1 cellular context compared by ENCODE assay signal in the genomic region with DNA sequence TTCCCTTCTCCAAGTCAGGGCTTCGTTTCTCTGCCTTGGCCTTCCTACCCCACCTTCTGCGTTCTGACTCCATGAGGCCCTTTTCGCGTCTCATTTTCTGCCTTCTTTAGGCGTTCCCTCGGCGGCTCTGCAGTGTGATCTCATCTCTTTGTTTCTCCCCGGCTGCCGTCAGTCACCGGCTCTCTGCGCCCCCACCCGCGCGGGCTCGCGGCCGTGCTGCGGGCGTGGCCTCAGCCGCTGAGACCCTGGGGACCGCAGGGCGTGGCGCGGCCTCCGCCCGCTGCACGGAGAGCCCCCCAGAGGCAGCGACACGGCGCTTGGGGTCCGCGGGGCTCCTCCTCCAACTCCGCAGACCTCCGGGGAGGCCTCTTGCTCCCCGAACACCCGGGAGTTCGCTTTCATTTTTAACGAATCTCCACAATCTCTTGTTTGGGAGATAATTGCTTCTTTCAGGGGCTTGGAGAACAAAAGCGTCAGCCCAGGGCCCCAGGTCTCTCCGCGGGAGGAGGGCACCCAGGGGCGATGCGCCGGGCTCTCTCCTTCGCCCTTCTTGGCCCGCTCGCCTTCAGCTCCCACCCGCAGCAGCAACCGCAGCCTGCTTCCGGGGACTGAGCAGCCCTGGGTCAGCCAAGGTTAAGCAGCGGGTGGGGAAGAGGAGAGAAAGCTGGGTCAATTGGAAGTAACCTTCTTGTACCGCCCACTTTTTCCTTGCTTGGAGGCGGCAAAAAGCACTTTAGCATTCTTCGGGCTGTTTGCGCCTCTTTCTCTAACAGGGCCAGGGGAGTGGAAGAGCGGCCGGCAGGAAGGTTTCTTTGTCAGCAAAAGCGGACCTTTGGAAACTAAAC.
A peak's percentile ranks its signal among the peaks of the same experiment; 100 is the strongest.
TF ChIP-seq lines count a peak whose summit lies in the region.

No MANE protein-coding gene starts in this region.

TF ChIP-seq in HepG2, 621 proteins besides CTCF, POLR2A, EP300 and RAD21 (continued from another document and continues in another):
- TF ChIP-seq ZNF331 (CRISPR knock-in tag; IDR thresholded peaks at IDR 0.05) (no peak), ZBTB46 (CRISPR knock-in tag; IDR thresholded peaks at IDR 0.05; ENCODE audit: borderline replicate concordance) (no peak), RBAK (CRISPR knock-in tag; IDR thresholded peaks at IDR 0.05) (no peak), ZNF530 (CRISPR knock-in tag; IDR thresholded peaks at IDR 0.05; ENCODE audit: low read depth) (no peak), KDM6A (CRISPR knock-in tag; IDR thresholded peaks at IDR 0.05; ENCODE audit: low read depth) (no peak), ZBTB49 (CRISPR knock-in tag; IDR thresholded peaks at IDR 0.05; ENCODE audit: borderline replicate concordance) (no peak), RBFOX2 (IDR thresholded peaks at IDR 0.05; ENCODE audit: low read depth, low read length) (peak; percentile 68), ATF4 (CRISPR knock-in tag; IDR thresholded peaks at IDR 0.05) (no peak), U2AF1 (optimal IDR thresholded peaks at IDR 0.05; ENCODE audit: low read depth, low read length) (no peak), ARHGAP35 (CRISPR knock-in tag; IDR thresholded peaks at IDR 0.05; ENCODE audit: borderline replicate concordance) (no peak; the same call in 1 of the 2 replicates), ZNF614 (CRISPR knock-in tag; IDR thresholded peaks at IDR 0.05; ENCODE audit: borderline replicate concordance) (no peak), ZNF205 (CRISPR knock-in tag; IDR thresholded peaks at IDR 0.05) (no peak; the same call in 1 of the 2 replicates), ZBTB34 (CRISPR knock-in tag; IDR thresholded peaks at IDR 0.05) (no peak), SP1 (IDR thresholded peaks at IDR 0.05) (no peak), SP1 (CRISPR knock-in tag; IDR thresholded peaks at IDR 0.05) (peak; percentile 45; the same call in 1 of the 2 replicates), RNF2 (conservative IDR thresholded peaks at IDR 0.05; ENCODE audit: low read depth) (peak; percentile 23; the same call in 1 of the 2 replicates), BHLHE40 (IDR thresholded peaks at IDR 0.05; ENCODE audit: low read length) (no peak), HOXA7 (CRISPR knock-in tag; IDR thresholded peaks at IDR 0.05) (no peak), ZNF674 (CRISPR knock-in tag; IDR thresholded peaks at IDR 0.05; ENCODE audit: low read depth) (no peak), ZBTB7A (CRISPR knock-in tag; IDR thresholded peaks at IDR 0.05) (no peak), ZNF431 (CRISPR knock-in tag; IDR thresholded peaks at IDR 0.05; ENCODE audit: borderline replicate concordance, low read depth) (no peak; the same call in 1 of the 2 replicates), ETV5 (CRISPR knock-in tag; IDR thresholded peaks at IDR 0.05; ENCODE audit: borderline replicate concordance) (0 out of 2 replicates have a peak, but pooled peaks have one; percentile 23), HOXA9 (CRISPR knock-in tag; IDR thresholded peaks at IDR 0.05; ENCODE audit: borderline replicate concordance) (no peak), FLYWCH1 (CRISPR knock-in tag; IDR thresholded peaks at IDR 0.05) (no peak), GLI4 (CRISPR knock-in tag; IDR thresholded peaks at IDR 0.05; ENCODE audit: borderline replicate concordance) (no peak), ZNF549 (CRISPR knock-in tag; IDR thresholded peaks at IDR 0.05) (no peak), ZNF468 (CRISPR knock-in tag; IDR thresholded peaks at IDR 0.05) (no peak), POGZ (CRISPR knock-in tag; IDR thresholded peaks at IDR 0.05) (no peak), PCBP2 (optimal IDR thresholded peaks at IDR 0.05; ENCODE audit: low read depth, low read length, poor library complexity, severe bottlenecking) (no peak), CCAR2 (optimal IDR thresholded peaks at IDR 0.05; ENCODE audit: low read depth, low read length) (no peak), ZNF282 (IDR thresholded peaks at IDR 0.05; ENCODE audit: partially characterized antibody) (no peak), SMYD3 (CRISPR knock-in tag; IDR thresholded peaks at IDR 0.05) (no peak), LBX2 (CRISPR knock-in tag; IDR thresholded peaks at IDR 0.05; ENCODE audit: borderline replicate concordance) (no peak), ATF1 (CRISPR knock-in tag; IDR thresholded peaks at IDR 0.05) (no peak), ZNF260 (CRISPR knock-in tag; IDR thresholded peaks at IDR 0.05; ENCODE audit: borderline replicate concordance, low read depth) (no peak), NR2F2 (IDR thresholded peaks at IDR 0.05; ENCODE audit: borderline replicate concordance, low read depth) (no peak), ZFP37 (CRISPR knock-in tag; IDR thresholded peaks at IDR 0.05; ENCODE audit: borderline replicate concordance) (no peak), ZNF382 (CRISPR knock-in tag; IDR thresholded peaks at IDR 0.05; ENCODE audit: borderline replicate concordance) (no peak), ZNF850 (CRISPR knock-in tag; conservative IDR thresholded peaks at IDR 0.05) (no peak), ZUFSP (CRISPR knock-in tag; IDR thresholded peaks at IDR 0.05; ENCODE audit: borderline replicate concordance) (no peak), BRD4 (CRISPR knock-in tag; IDR thresholded peaks at IDR 0.05) (no peak)
- TF ChIP-seq, protein P1, sequence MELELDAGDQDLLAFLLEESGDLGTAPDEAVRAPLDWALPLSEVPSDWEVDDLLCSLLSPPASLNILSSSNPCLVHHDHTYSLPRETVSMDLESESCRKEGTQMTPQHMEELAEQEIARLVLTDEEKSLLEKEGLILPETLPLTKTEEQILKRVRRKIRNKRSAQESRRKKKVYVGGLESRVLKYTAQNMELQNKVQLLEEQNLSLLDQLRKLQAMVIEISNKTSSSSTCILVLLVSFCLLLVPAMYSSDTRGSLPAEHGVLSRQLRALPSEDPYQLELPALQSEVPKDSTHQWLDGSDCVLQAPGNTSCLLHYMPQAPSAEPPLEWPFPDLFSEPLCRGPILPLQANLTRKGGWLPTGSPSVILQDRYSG (CRISPR knock-in tag; IDR thresholded peaks at IDR 0.05), result no peak
- TF ChIP-seq, protein P2, sequence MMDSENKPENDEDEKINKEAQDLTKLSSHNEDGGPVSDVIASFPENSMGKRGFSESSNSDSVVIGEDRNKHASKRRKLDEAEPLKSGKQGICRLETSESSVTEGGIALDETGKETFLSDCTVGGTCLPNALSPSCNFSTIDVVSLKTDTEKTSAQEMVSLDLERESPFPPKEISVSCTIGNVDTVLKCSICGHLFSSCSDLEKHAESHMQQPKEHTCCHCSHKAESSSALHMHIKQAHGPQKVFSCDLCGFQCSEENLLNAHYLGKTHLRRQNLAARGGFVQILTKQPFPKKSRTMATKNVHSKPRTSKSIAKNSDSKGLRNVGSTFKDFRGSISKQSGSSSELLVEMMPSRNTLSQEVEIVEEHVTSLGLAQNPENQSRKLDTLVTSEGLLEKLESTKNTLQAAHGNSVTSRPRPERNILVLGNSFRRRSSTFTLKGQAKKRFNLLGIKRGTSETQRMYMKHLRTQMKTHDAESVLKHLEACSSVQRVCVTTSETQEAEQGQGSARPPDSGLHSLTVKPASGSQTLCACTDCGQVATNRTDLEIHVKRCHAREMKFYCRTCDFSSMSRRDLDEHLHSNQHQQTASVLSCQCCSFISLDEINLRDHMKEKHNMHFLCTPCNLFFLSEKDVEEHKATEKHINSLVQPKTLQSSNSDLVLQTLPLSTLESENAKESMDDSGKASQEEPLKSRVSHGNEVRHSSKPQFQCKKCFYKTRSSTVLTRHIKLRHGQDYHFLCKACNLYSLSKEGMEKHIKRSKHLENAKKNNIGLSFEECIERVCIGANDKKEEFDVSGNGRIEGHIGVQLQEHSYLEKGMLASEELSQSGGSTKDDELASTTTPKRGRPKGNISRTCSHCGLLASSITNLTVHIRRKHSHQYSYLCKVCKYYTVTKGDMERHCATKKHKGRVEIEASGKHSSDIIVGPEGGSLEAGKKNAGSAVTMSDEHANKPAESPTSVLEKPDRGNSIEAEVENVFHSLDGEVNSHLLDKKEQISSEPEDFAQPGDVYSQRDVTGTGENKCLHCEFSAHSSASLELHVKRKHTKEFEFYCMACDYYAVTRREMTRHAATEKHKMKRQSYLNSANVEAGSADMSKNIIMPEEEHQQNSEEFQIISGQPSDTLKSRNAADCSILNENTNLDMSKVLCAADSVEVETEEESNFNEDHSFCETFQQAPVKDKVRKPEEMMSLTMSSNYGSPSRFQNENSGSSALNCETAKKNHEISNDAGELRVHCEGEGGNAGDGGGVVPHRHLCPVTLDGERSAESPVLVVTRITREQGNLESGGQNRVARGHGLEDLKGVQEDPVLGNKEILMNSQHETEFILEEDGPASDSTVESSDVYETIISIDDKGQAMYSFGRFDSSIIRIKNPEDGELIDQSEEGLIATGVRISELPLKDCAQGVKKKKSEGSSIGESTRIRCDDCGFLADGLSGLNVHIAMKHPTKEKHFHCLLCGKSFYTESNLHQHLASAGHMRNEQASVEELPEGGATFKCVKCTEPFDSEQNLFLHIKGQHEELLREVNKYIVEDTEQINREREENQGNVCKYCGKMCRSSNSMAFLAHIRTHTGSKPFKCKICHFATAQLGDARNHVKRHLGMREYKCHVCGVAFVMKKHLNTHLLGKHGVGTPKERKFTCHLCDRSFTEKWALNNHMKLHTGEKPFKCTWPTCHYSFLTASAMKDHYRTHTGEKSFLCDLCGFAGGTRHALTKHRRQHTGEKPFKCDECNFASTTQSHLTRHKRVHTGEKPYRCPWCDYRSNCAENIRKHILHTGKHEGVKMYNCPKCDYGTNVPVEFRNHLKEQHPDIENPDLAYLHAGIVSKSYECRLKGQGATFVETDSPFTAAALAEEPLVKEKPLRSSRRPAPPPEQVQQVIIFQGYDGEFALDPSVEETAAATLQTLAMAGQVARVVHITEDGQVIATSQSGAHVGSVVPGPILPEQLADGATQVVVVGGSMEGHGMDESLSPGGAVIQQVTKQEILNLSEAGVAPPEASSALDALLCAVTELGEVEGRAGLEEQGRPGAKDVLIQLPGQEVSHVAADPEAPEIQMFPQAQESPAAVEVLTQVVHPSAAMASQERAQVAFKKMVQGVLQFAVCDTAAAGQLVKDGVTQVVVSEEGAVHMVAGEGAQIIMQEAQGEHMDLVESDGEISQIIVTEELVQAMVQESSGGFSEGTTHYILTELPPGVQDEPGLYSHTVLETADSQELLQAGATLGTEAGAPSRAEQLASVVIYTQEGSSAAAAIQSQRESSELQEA (CRISPR knock-in tag; IDR thresholded peaks at IDR 0.05; ENCODE audit: not compliant biosample characterization), result no peak
